8 cellular contexts compared by ENCODE assay signal in genomic region chr5:142866563-142867275, GRCh38.
DNase-seq lines count a peak whose midpoint lies in the region; ATAC-seq, FAIRE-seq and TF ChIP-seq lines count a peak whose summit lies in the region.

No MANE protein-coding gene starts in this region.

- H4K8ac ChIP-seq in H1 (ENCODE audit: extremely low read depth, insufficient read depth, low read length) = no peak overlapping the region

- in situ Hi-C loops in ACHN (cut with HindIII; ENCODE audit: low pct_ligation_motif_present, low pct_unique_long_range_greater_than_20kb, low sequenced_read_pairs) = no loop called here

- H3K9me3 ChIP-seq in H1 (ENCODE audit: insufficient read depth in 2 of 2, low read depth in 1 of 2, low read length in 1 of 2) = no peaks in the 10 kb centered on the region
- no peaks in the 10 kb centered on the region for H3K9me3 ChIP-seq in muscle layer of colon (ENCODE audit: low read length)
- H3K9me3 ChIP-seq in tibial nerve = no peaks in the 10 kb centered on the region

- TF ChIP-seq POLR2A in H1 (IDR thresholded peaks at IDR 0.05; ENCODE audit: control extremely low read depth in 1 of 2, low read depth in 2 of 2, low read length in 2 of 2) = no peak
- no peak for TF ChIP-seq POLR2A in tibial nerve (IDR thresholded peaks at IDR 0.05)

- 55% methylated on average over 10 of the region's 10 CpGs; no CpG with 5 or more reads in 1 of the 2 experiments for WGBS in H1 (ENCODE audit: extremely low coverage in 1 of 2, insufficient coverage in 1 of 2, insufficient read length in 1 of 2, insufficient replicate concordance in 2 of 2, low coverage in 1 of 2, low lambda C conversion rate in 2 of 2, missing lambda C conversion rate in 1 of 2), 2 experiments
- WGBS in tibial nerve, 2 donors = 48 to 50% methylated on average over 10 of the region's 10 CpGs

- peaks cover 3 to 31% of the 10 kb centered on the region in 2 experiments; a peak in 3 of 4 replicates for H3K79me2 ChIP-seq in H1 (ENCODE audit: control insufficient read depth in 1 of 2, insufficient read depth in 2 of 2, low read length in 2 of 2)

- no peak overlapping the region for H2AFZ ChIP-seq in H1 (ENCODE audit: low read length)

- H4K20me1 ChIP-seq in H1 (replicated peaks in 1 of 2; ENCODE audit: control insufficient read depth in 1 of 2, insufficient read depth in 2 of 2, low read length in 2 of 2) = no peaks in the 10 kb centered on the region

- peak overlapping the region; percentile 66; the same call in 1 of the 2 replicates for H2BK5ac ChIP-seq in H1 (ENCODE audit: low read depth, low read length)

- H4K5ac ChIP-seq in H1 (ENCODE audit: insufficient read length, low read depth, low read length) = no peak overlapping the region

- no peaks in the 10 kb centered on the region for H3K27me3 ChIP-seq in H1 (replicated peaks in 1 of 4; ENCODE audit: control insufficient read depth in 3 of 4, extremely low read depth in 1 of 4, insufficient read depth in 3 of 4, low read length in 3 of 4)
- H3K27me3 ChIP-seq in muscle layer of colon (ENCODE audit: control insufficient read depth in 1 of 2, insufficient read depth in 2 of 2, low read length in 2 of 2) = no peaks in the 10 kb centered on the region
- no peaks in the 10 kb centered on the region for H3K27me3 ChIP-seq in tibial nerve

- TF ChIP-seq EP300 in H1 (IDR thresholded peaks at IDR 0.05; ENCODE audit: borderline replicate concordance in 1 of 2, low read depth in 2 of 2, low read length in 2 of 2) (no peak), tibial nerve (IDR thresholded peaks at IDR 0.05) (peak in 1 of 2 donors; percentile 53)

- no peak overlapping the region for H3K4me2 ChIP-seq in H1 (ENCODE audit: insufficient read depth in 1 of 2, low read depth in 2 of 2, low read length in 2 of 2)

- H3K9ac ChIP-seq in H1 (replicated peaks in 1 of 4; ENCODE audit: extremely low read depth in 1 of 4, low read depth in 3 of 4, low read length in 3 of 4) (no peak overlapping the region), muscle layer of colon (ENCODE audit: low read length) (no peak overlapping the region)

- H2BK12ac ChIP-seq in H1 (ENCODE audit: low read depth, low read length) = peak overlapping the region; percentile 93

- peak; percentile 76 for ATAC-seq in HG02759 (IDR thresholded peaks at IDR 0.05; ENCODE audit: unreplicated experiment)

- no peak overlapping the region for H3K23ac ChIP-seq in H1 (ENCODE audit: insufficient read length)

- CTCF ChIA-PET in H1 (lab: Charles Lee; ENCODE audit: partially characterized antibody) = interaction anchor here (0.6 to 26.2 kb wide), 46 partner anchors 8 to 730 kb away, joined by 3 to 632 read pairs (median 4); partner anchors contain the start of gene ARHGAP26

- H2BK20ac ChIP-seq in H1 (ENCODE audit: low read length) = 0 out of 2 replicates have a peak overlapping the region, but pooled peaks have one; percentile 49

- no peak overlapping the region for H3K56ac ChIP-seq in H1 (replicated peaks; ENCODE audit: insufficient read length, low read depth, low read length)

- peak; percentile 72 for TF ChIP-seq CTCF in GM12865 (IDR thresholded peaks at IDR 0.05; ENCODE audit: insufficient read depth, low read depth, low read length, missing control alignments)
- peak in 2 of 3 experiments; percentile 72 to 78; a peak in 3 of 4 replicates for TF ChIP-seq CTCF in H1 (IDR thresholded peaks at IDR 0.05; ENCODE audit: control extremely low read depth in 1 of 3, insufficient read depth in 1 of 3, low read depth in 1 of 3, low read length in 3 of 3)
- peak; percentile 49 to 82 (median 62) for TF ChIP-seq CTCF in tibial nerve (IDR thresholded peaks at IDR 0.05)

- H2AK5ac ChIP-seq in H1 (ENCODE audit: low read depth, low read length) = no peak overlapping the region

- H3K4ac ChIP-seq in H1 (replicated peaks; ENCODE audit: insufficient read length, low read depth, low read length) = peak overlapping the region; percentile 37

- peak overlapping the region; percentile 43; the same call in 1 of the 2 replicates for H3K18ac ChIP-seq in H1 (ENCODE audit: extremely low read depth, low read length)

- POLR2A ChIA-PET in H1 (lab: Charles Lee; ENCODE audit: partially characterized antibody) = interaction anchor here (0.6 to 1.1 kb wide), 3 partner anchors 95 to 153 kb away, joined by 3 read pairs; no protein-coding TSS in a partner anchor

- peak; percentile 73 to 79 for TF ChIP-seq RAD21 in H1 (IDR thresholded peaks at IDR 0.05 in 1 of 2, conservative IDR thresholded peaks at IDR 0.05 in 1 of 2; ENCODE audit: low read depth in 2 of 2, low read length in 2 of 2)

- peak; percentile 77 for FAIRE-seq in H1 (lab: Jason Lieb, UNC)

- H3K14ac ChIP-seq in H1 (ENCODE audit: insufficient read length) = no peak overlapping the region

- peak overlapping the region; percentile 75; the same call in 1 of the 2 replicates for H2BK15ac ChIP-seq in H1 (ENCODE audit: low read length)

- peaks cover 11% of the 10 kb centered on the region for H3K79me1 ChIP-seq in H1 (ENCODE audit: low read depth, low read length)

- DNase-seq in ACHN (peak; percentile 71), GM12865 (ENCODE audit: low read depth) (peak; percentile 72), NCI-H146 treated with DMSO at 0.1 percent for 48 hours (lab: John Stamatoyannopoulos, UW; ENCODE audit: unreplicated experiment) (peak; percentile 17), H1 (ENCODE audit: low read depth in 1 of 2, low spot score in 2 of 2) (no peak), tibial nerve (ENCODE audit: low spot score in 2 of 2) (peak in 1 of 2 donors; percentile 57)
- DNase-seq in activated CD4-positive, alpha-beta T cell treated with anti-CD3 and anti-CD28 coated beads for 48 hours = peak; percentile 47

- no peaks in the 10 kb centered on the region for H3K23me2 ChIP-seq in H1 (ENCODE audit: low read depth, low read length)

- H3K36me3 ChIP-seq in H1 (ENCODE audit: control insufficient read depth in 2 of 4, insufficient read depth in 4 of 4, low read length in 3 of 4) = no peaks in the 10 kb centered on the region
- no peaks in the 10 kb centered on the region for H3K36me3 ChIP-seq in muscle layer of colon (ENCODE audit: insufficient read depth, low read length)
- H3K36me3 ChIP-seq in tibial nerve = no peaks in the 10 kb centered on the region

- H3K4me1 ChIP-seq in H1 (replicated peaks in 1 of 4; ENCODE audit: control insufficient read depth in 3 of 4, insufficient read depth in 4 of 4, low read length in 3 of 4) = peaks cover 13 to 28% (median 22%) of the 10 kb centered on the region in 4 experiments
- H3K4me1 ChIP-seq in muscle layer of colon (ENCODE audit: insufficient read depth, low read length) = peaks cover 61% of the 10 kb centered on the region
- H3K4me1 ChIP-seq in tibial nerve = peaks cover 0 to 68% (median 23%) of the 10 kb centered on the region in 4 donors

- no peak overlapping the region for H2BK120ac ChIP-seq in H1 (replicated peaks; ENCODE audit: low read depth, low read length)

- H3K4me3 ChIP-seq in GM12865 (ENCODE audit: low read depth, low read length) (no peak overlapping the region), H1 (ENCODE audit: extremely low read depth in 1 of 4, insufficient read depth in 2 of 4, low read depth in 3 of 4, low read length in 4 of 4) (no peak overlapping the region), muscle layer of colon (ENCODE audit: low read depth in 1 of 2, low read length in 2 of 2) (no peak overlapping the region), tibial nerve (no peak overlapping the region)

- H3K27ac ChIP-seq in H1 (ENCODE audit: low read depth, low read length) = no peak overlapping the region
- peak overlapping the region; percentile 54 for H3K27ac ChIP-seq in muscle layer of colon (ENCODE audit: low read depth, low read length)
- H3K27ac ChIP-seq in tibial nerve = peak overlapping the region in 1 of 4 donors; percentile 27

- no peak overlapping the region for H4K91ac ChIP-seq in H1 (replicated peaks; ENCODE audit: insufficient read length, low read length)

TF ChIP-seq in H1, 55 proteins besides CTCF, POLR2A, EP300 and RAD21 (continues in another document):
- TF ChIP-seq JUN (IDR thresholded peaks at IDR 0.05; ENCODE audit: low read depth, low read length) (no peak), ATF2 (IDR thresholded peaks at IDR 0.05; ENCODE audit: low read length) (peak; percentile 74; the same call in 1 of the 2 replicates), HDAC2 (IDR thresholded peaks at IDR 0.05; ENCODE audit: borderline replicate concordance in 1 of 2, low read depth in 2 of 2, low read length in 2 of 2) (no peak), MAX (IDR thresholded peaks at IDR 0.05) (no peak), RBBP5 (IDR thresholded peaks at IDR 0.05; ENCODE audit: borderline replicate concordance, low read depth, low read length) (no peak), EGR1 (IDR thresholded peaks at IDR 0.05; ENCODE audit: borderline replicate concordance, low read depth, low read length) (no peak), TEAD4 (IDR thresholded peaks at IDR 0.05; ENCODE audit: low read depth, low read length) (no peak), CTBP2 (IDR thresholded peaks at IDR 0.05; ENCODE audit: borderline replicate concordance, insufficient read depth, insufficient read length, low read length) (no peak), SAP30 (IDR thresholded peaks at IDR 0.05; ENCODE audit: insufficient read depth, insufficient replicate concordance, low read length) (no peak), CREB1 (IDR thresholded peaks at IDR 0.05) (0 out of 2 replicates have a peak, but pooled peaks have one; percentile 44), PHF8 (conservative IDR thresholded peaks at IDR 0.05; ENCODE audit: low read depth, low read length) (no peak), KDM4A (IDR thresholded peaks at IDR 0.05; ENCODE audit: low read depth, low read length, severe bottlenecking) (no peak), E2F6 (IDR thresholded peaks at IDR 0.05) (no peak)

Comparison
In these comparisons a context has a peak if more than half of its experiments do, and no peak if none do; other contexts are left out.
1. DNase-seq: peak in ACHN (single experiment), GM12865 (single experiment), NCI-H146 treated with DMSO at 0.1 percent for 48 hours (single experiment) and activated CD4-positive, alpha-beta T cell treated with anti-CD3 and anti-CD28 coated beads for 48 hours (single experiment); none in H1 (0 of 2).
2. Peak in every context shown above with its lines, with median percentiles within 50 percentile points of each other: CTCF ChIP-seq.